Comparison of ENCODE assay signal across 4 cellular contexts in the genomic region with DNA sequence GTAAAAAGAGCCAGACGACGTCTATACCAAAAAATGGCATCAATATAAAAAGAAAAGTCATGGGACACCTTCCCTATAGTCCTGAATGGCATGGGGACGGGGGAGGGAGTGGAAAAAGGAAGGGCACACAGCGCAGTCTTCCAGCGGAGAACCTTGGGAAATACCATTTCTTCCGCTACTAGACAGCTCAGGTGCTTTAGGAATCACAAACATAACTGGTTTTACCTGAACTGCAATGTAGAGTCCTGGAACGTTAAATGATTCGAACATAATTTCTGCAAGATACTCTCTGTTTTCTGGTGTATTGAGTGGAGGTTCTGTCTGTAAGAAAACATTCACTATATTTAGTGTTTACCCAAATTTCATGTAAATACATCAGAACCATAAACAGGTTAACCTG. TPM values are rescaled to one million over a fixed set of nuclear protein-coding genes. Genes with fewer than 3 reads are reported as not detected.
"Had no signal": no experiment of that assay in that cellular context is flagged by ENCODE, and none has a peak within 500 bp of the region (broad histone marks: within the 10 kb centered on the region; RNA-seq: fewer than 3 reads in every experiment).

No MANE protein-coding gene starts in this region.

RNA-seq across cellular contexts. Expression of a gene that starts 28.3 kb away (rescaled TPM):
- polyA plus RNA-seq: neural cell had no signal

RNA-seq across cellular contexts. Expression of a gene that starts 46.4 kb away (rescaled TPM):
- total RNA-seq: natural killer cell, pulmonary artery endothelial cell had no signal
- polyA plus RNA-seq: naive thymus-derived CD4-positive, alpha-beta T cell had no signal
